In genomic region chr3:184696643-184697042, GRCh38 we compare ENCODE assay signal across 23 cellular contexts.
"Had no signal": no experiment of that assay in that cellular context is flagged by ENCODE, and none has a peak within 500 bp of the region (broad histone marks: within the 10 kb centered on the region; RNA-seq: fewer than 3 reads in every experiment).

No MANE protein-coding gene starts in this region.

- H3K4me3 ChIP-seq: body of pancreas, coronary artery, stomach, thoracic aorta had no signal

- H3K36me3 ChIP-seq: stomach, thoracic aorta had no signal

- H3K9me3 Mint-ChIP-seq: activated B cell treated with CpG ODN at 0.5 μM for 24 hours; central memory CD8-positive, alpha-beta T cell; natural killer cell had no signal

- H3K9me3 ChIP-seq: body of pancreas, stomach, thoracic aorta had no signal

- H3K36me3 Mint-ChIP-seq: natural killer cell had no signal

- H3K27ac ChIP-seq: body of pancreas, coronary artery, foreskin keratinocyte, stomach, thoracic aorta had no signal

- FAIRE-seq: endothelial cell of umbilical vein, TTC549 had no signal

- ATAC-seq: activated CD8-positive, alpha-beta T cell treated with anti-CD3 and anti-CD28 coated beads for 36 hours; body of pancreas; foreskin keratinocyte; natural killer cell had no signal

- H3K27me3 Mint-ChIP-seq: activated B cell treated with CpG ODN at 0.5 μM for 24 hours; activated CD8-positive, alpha-beta T cell treated with anti-CD3 and anti-CD28 coated beads for 36 hours; activated naive CD8-positive, alpha-beta T cell had no signal

- H3K4me3 Mint-ChIP-seq: activated B cell treated with CpG ODN at 0.5 μM for 24 hours; activated CD8-positive, alpha-beta T cell treated with anti-CD3 and anti-CD28 coated beads for 36 hours; activated naive CD8-positive, alpha-beta T cell; central memory CD8-positive, alpha-beta T cell; natural killer cell had no signal

- H3K27ac Mint-ChIP-seq: activated B cell treated with CpG ODN at 0.5 μM for 24 hours; activated CD8-positive, alpha-beta T cell treated with anti-CD3 and anti-CD28 coated beads for 36 hours; activated naive CD8-positive, alpha-beta T cell; natural killer cell had no signal

- H3K27me3 ChIP-seq: body of pancreas, foreskin keratinocyte, stomach had no signal

- H3K4me1 ChIP-seq: body of pancreas, foreskin keratinocyte had no signal

- H3K4me1 Mint-ChIP-seq: central memory CD8-positive, alpha-beta T cell; natural killer cell had no signal

- DNase-seq: activated B cell treated with CpG ODN at 0.5 μM for 24 hours; activated CD4-positive, alpha-beta T cell treated with anti-CD3 and anti-CD28 coated beads for 48 hours; activated CD8-positive, alpha-beta memory T cell treated with anti-CD3 and anti-CD28 coated beads, Interleukin-2, amount 50 U/mL, for 48 hours; activated CD8-positive, alpha-beta T cell treated with anti-CD3 and anti-CD28 coated beads for 36 hours; activated gamma-delta T cell treated with Interleukin-2 at 50 U/mL for 16 hours; effector CD4-positive, alpha-beta T cell; glutamatergic neuron; left cardiac atrium; mesenchymal stem cell; natural killer cell; occipital lobe; stimulated activated CD4-positive, alpha-beta T cell treated with anti-CD3 and anti-CD28 coated beads, Interleukin-12 subunit alpha, Interleukin-12 subunit beta, amount 100 ng/mL, for 4 hours; stimulated activated CD4-positive, alpha-beta T cell treated with anti-CD3 and anti-CD28 coated beads, Interleukin-2, amount 100 ng/mL, for 24 hours; stomach; T-helper 2 cell had no signal
